ENCODE assay signal across 1 cellular context in genomic region chr17:75725504-75725903, GRCh38.
A peak's percentile ranks its signal among the peaks of the same experiment; 100 is the strongest.
TF ChIP-seq lines count a peak whose summit lies in the region.

No MANE protein-coding gene starts in this region.

TF ChIP-seq in K562, 482 proteins besides CTCF, POLR2A, EP300 and RAD21:
- TF ChIP-seq CBFB (CRISPR knock-in tag; IDR thresholded peaks at IDR 0.05) (no peak), ZKSCAN1 (IDR thresholded peaks at IDR 0.05; ENCODE audit: low read depth, low read length) (peak; percentile 93)
